ENCODE assay signal across 15 cellular contexts in the genomic region with DNA sequence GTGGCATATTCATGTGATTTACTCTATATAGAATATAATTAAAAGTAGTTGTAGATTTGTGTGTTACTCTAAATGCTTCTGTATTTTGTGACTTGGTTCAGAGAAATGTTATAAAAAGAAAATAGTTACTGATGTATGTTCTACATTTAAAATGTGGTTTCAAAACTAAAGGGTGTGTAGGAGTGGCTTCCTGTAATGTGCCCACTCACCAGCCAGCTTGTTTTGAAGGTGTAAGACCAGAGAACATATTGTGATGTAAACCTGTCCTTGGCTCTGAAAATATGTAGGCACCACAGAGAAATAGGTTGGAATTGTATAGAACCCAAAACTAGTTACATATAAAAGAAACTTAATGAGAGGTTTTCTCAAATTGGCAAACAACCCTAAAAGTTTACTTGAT. TPM values are rescaled to one million over a fixed set of nuclear protein-coding genes. Genes with fewer than 3 reads are reported as not detected.
DNase-seq lines count a peak whose midpoint lies in the region; ATAC-seq and TF ChIP-seq lines count a peak whose summit lies in the region.
"Had no signal": no experiment of that assay in that cellular context is flagged by ENCODE, and none has a peak within 500 bp of the region (broad histone marks: within the 10 kb centered on the region; RNA-seq: fewer than 3 reads in every experiment).

No MANE protein-coding gene starts in this region.

- H3K36me3 Mint-ChIP-seq in activated naive CD4-positive, alpha-beta T cell treated with anti-CD3 and anti-CD28 coated beads, Interleukin-2, amount 50 U/mL, for 24 hours: peaks cover under 1% of the 10 kb centered on the region
- H3K36me3 Mint-ChIP-seq in progenitor cell of endocrine pancreas (ENCODE audit: insufficient read depth): no peaks in the 10 kb centered on the region

- H3K27me3 Mint-ChIP-seq in activated naive CD4-positive, alpha-beta T cell treated with anti-CD3 and anti-CD28 coated beads, Interleukin-2, amount 50 U/mL, for 24 hours: no peaks in the 10 kb centered on the region
- H3K27me3 Mint-ChIP-seq in progenitor cell of endocrine pancreas: no peaks in the 10 kb centered on the region
- H3K27me3 Mint-ChIP-seq: IgD-negative memory B cell had no signal

- ATAC-seq in HG02759 (IDR thresholded peaks at IDR 0.05; ENCODE audit: unreplicated experiment): peak; percentile 69
- peak; percentile 60 for ATAC-seq in upper lobe of right lung
- ATAC-seq: psoas muscle had no signal

- H3K27ac ChIP-seq in upper lobe of right lung (no peak overlapping the region), stomach (no peak overlapping the region)
- H3K27ac ChIP-seq: psoas muscle had no signal

- no peaks in the 10 kb centered on the region for H3K36me3 ChIP-seq in upper lobe of right lung
- H3K36me3 ChIP-seq in stomach: no peaks in the 10 kb centered on the region

- no peak for TF ChIP-seq EP300 in stomach (IDR thresholded peaks at IDR 0.05)

- no peak for TF ChIP-seq POLR2A in stomach (IDR thresholded peaks at IDR 0.05)

- H3K9me3 Mint-ChIP-seq in activated naive CD4-positive, alpha-beta T cell treated with anti-CD3 and anti-CD28 coated beads, Interleukin-2, amount 50 U/mL, for 24 hours: no peaks in the 10 kb centered on the region
- H3K9me3 Mint-ChIP-seq in progenitor cell of endocrine pancreas (ENCODE audit: low read depth): peaks cover 3% of the 10 kb centered on the region

- H3K27me3 ChIP-seq in upper lobe of right lung: no peaks in the 10 kb centered on the region
- no peaks in the 10 kb centered on the region for H3K27me3 ChIP-seq in stomach

- peak overlapping the region; percentile 66 for H3K27ac Mint-ChIP-seq in activated naive CD4-positive, alpha-beta T cell treated with anti-CD3 and anti-CD28 coated beads, Interleukin-2, amount 50 U/mL, for 24 hours
- no peak overlapping the region for H3K27ac Mint-ChIP-seq in progenitor cell of endocrine pancreas

- no peaks in the 10 kb centered on the region for H3K4me1 ChIP-seq in upper lobe of right lung
- H3K4me1 ChIP-seq in stomach: no peaks in the 10 kb centered on the region
- H3K4me1 ChIP-seq: psoas muscle had no signal

- peak; percentile 11 for DNase-seq in stimulated activated CD4-positive, alpha-beta T cell treated with anti-CD3 and anti-CD28 coated beads, Interleukin-4, amount 100 ng/mL, for 24 hours
- no peak for DNase-seq in stimulated activated CD4-positive, alpha-beta T cell treated with anti-CD3 and anti-CD28 coated beads, Interleukin-2, amount 100 ng/mL, for 48 hours
- no peak for DNase-seq in upper lobe of right lung
- DNase-seq in NCI-H82 treated with DMSO at 0.1 percent for 48 hours (lab: John Stamatoyannopoulos, UW; ENCODE audit: unreplicated experiment): no peak
- no peak for DNase-seq in progenitor cell of endocrine pancreas (ENCODE audit: low spot score, unreplicated experiment)
- DNase-seq in stomach: no peak
- DNase-seq: activated CD8-positive, alpha-beta memory T cell treated with anti-CD3 and anti-CD28 coated beads, Interleukin-2, amount 50 U/mL, for 48 hours; effector CD4-positive, alpha-beta T cell; foreskin fibroblast; NCI-H1694 treated with DMSO at 0.1 percent for 48 hours; psoas muscle had no signal

- TF ChIP-seq CTCF in upper lobe of right lung (IDR thresholded peaks at IDR 0.05): no peak
- no peak for TF ChIP-seq CTCF in progenitor cell of endocrine pancreas (IDR thresholded peaks at IDR 0.05; ENCODE audit: unreplicated experiment)
- TF ChIP-seq CTCF in stomach (IDR thresholded peaks at IDR 0.05): no peak

- no peak overlapping the region for H3K4me3 ChIP-seq in upper lobe of right lung
- no peak overlapping the region for H3K4me3 ChIP-seq in stomach
- H3K4me3 ChIP-seq: psoas muscle had no signal

- intact Hi-C loops in upper lobe of right lung (cut with DNase I) (no loop called here), stomach (cut with DNase I; ENCODE audit: low total_unique reads) (no loop called here)

- peak overlapping the region; percentile 31 for H3K4me3 Mint-ChIP-seq in activated naive CD4-positive, alpha-beta T cell treated with anti-CD3 and anti-CD28 coated beads, Interleukin-2, amount 50 U/mL, for 24 hours
- no peak overlapping the region for H3K4me3 Mint-ChIP-seq in progenitor cell of endocrine pancreas (ENCODE audit: low read depth)
- H3K4me3 Mint-ChIP-seq: T-helper 2 cell treated with Interferon-gamma antibody and Interleukin-4, amounts not matched to agents 5 μg/mL and 100 μg/mL, for 36 hours had no signal

- peaks cover 44% of the 10 kb centered on the region for H3K4me1 Mint-ChIP-seq in activated naive CD4-positive, alpha-beta T cell treated with anti-CD3 and anti-CD28 coated beads, Interleukin-2, amount 50 U/mL, for 24 hours
- no peaks in the 10 kb centered on the region for H3K4me1 Mint-ChIP-seq in progenitor cell of endocrine pancreas (ENCODE audit: low read depth)

- H3K9me3 ChIP-seq in upper lobe of right lung: peaks cover 4% of the 10 kb centered on the region
- peaks cover 0 to 9% (median 6%) of the 10 kb centered on the region in 4 donors for H3K9me3 ChIP-seq in stomach
- H3K9me3 ChIP-seq: psoas muscle had no signal

RNA-seq across cellular contexts. Expression of a gene that starts 51.2 kb away (rescaled TPM):
- 103 TPM for total RNA-seq in upper lobe of right lung
- total RNA-seq in progenitor cell of endocrine pancreas: 90.4 and 107 TPM in 2 replicates
- total RNA-seq in stomach: 100 to 1,000 TPM in 1 of 5 donors, 10 to 100 TPM in 3, 1 to 10 TPM in 1; 8.7 to 188 (median 44.6) TPM
- polyA plus RNA-seq in stomach: 10 to 100 TPM; 16.4 to 26.0 (median 24.1) TPM
